Comparison of ENCODE assay signal across 11 cellular contexts in genomic region chr10:80492875-80493413, GRCh38. TPM values are rescaled to one million over a fixed set of nuclear protein-coding genes. Genes with fewer than 3 reads are reported as not detected.
A peak's percentile ranks its signal among the peaks of the same experiment; 100 is the strongest.
DNase-seq lines count a peak whose midpoint lies in the region; ATAC-seq lines count a peak whose summit lies in the region.
"Had no signal": no experiment of that assay in that cellular context is flagged by ENCODE, and none has a peak within 500 bp of the region (broad histone marks: within the 10 kb centered on the region; RNA-seq: fewer than 3 reads in every experiment).

No MANE protein-coding gene starts in this region.

- H3K27me3 Mint-ChIP-seq in activated CD4-positive, alpha-beta T cell treated with anti-CD3 and anti-CD28 coated beads, Interleukin-2, amount 10 ng/mL, durations not matched to agents 7 days and 5 days = no peaks in the 10 kb centered on the region
- H3K27me3 Mint-ChIP-seq in activated T-helper 1 cell treated with anti-CD3 and anti-CD28 coated beads, Interleukin-12 subunit alpha, Interleukin-12 subunit beta, Interleukin-2, Interleukin-4 antibody, amounts not matched to agents 30 ng/mL and 10 ng/mL and 1 ng/mL, durations not matched to agents 14 hours and 24 hours and 36 hours (ENCODE audit: insufficient read depth) = no peaks in the 10 kb centered on the region

- H3K9me3 ChIP-seq in SJCRH30 (replicated peaks) = peaks cover 4% of the 10 kb centered on the region; the same call in 1 of the 2 replicates

- H3K9me3 Mint-ChIP-seq in activated CD4-positive, alpha-beta T cell treated with anti-CD3 and anti-CD28 coated beads, Interleukin-2, amount 10 ng/mL, durations not matched to agents 7 days and 5 days = peaks cover 5% of the 10 kb centered on the region
- H3K9me3 Mint-ChIP-seq in activated T-helper 1 cell treated with anti-CD3 and anti-CD28 coated beads, Interleukin-12 subunit alpha, Interleukin-12 subunit beta, Interleukin-2, Interleukin-4 antibody, amounts not matched to agents 30 ng/mL and 10 ng/mL and 1 ng/mL, durations not matched to agents 14 hours and 24 hours and 36 hours = peaks cover 10% of the 10 kb centered on the region
- H3K9me3 Mint-ChIP-seq in stimulated activated effector memory CD8-positive, alpha-beta T cell treated with anti-CD3 and anti-CD28 coated beads, Interleukin-12 subunit alpha, Interleukin-12 subunit beta, amount 100 ng/mL, for 72 hours = peaks cover 5% of the 10 kb centered on the region

- peaks cover 43% of the 10 kb centered on the region for H3K36me3 ChIP-seq in SJCRH30

- no peaks in the 10 kb centered on the region for H3K27me3 ChIP-seq in SJCRH30

- peak; percentile 29 for ATAC-seq in HG02852 (IDR thresholded peaks at IDR 0.05; ENCODE audit: unreplicated experiment)
- no peak for ATAC-seq in stimulated activated effector memory CD8-positive, alpha-beta T cell treated with anti-CD3 and anti-CD28 coated beads, Interleukin-12 subunit alpha, Interleukin-12 subunit beta, amount 100 ng/mL, for 72 hours

- no peak for DNase-seq in activated CD4-positive, alpha-beta T cell treated with anti-CD3 and anti-CD28 coated beads, Interleukin-2, amount 10 ng/mL, durations not matched to agents 7 days and 5 days
- DNase-seq in activated CD4-positive, alpha-beta T cell treated with anti-CD3 and anti-CD28 coated beads, Interleukin-2, amount 50 U/mL, for 4 hours = no peak
- no peak for DNase-seq in activated T-helper 1 cell treated with anti-CD3 and anti-CD28 coated beads, Interleukin-12 subunit alpha, Interleukin-12 subunit beta, Interleukin-2, Interleukin-4 antibody, amounts not matched to agents 30 ng/mL and 10 ng/mL and 1 ng/mL, durations not matched to agents 14 hours and 24 hours and 36 hours (ENCODE audit: low spot score)
- DNase-seq in stimulated activated effector memory CD8-positive, alpha-beta T cell treated with anti-CD3 and anti-CD28 coated beads, Interleukin-12 subunit alpha, Interleukin-12 subunit beta, amount 100 ng/mL, for 72 hours (ENCODE audit: low spot score in 2 of 2) = no peak
- no peak for DNase-seq in SHP77 treated with DMSO at 0.1 percent for 48 hours (lab: John Stamatoyannopoulos, UW)
- no peak for DNase-seq in SJCRH30
- DNase-seq in activated gamma-delta T cell (lab: John Stamatoyannopoulos, UW) = no peak
- DNase-seq: mesendoderm, NCI-H2081, WERI-Rb-1 had no signal

- intact Hi-C loops in activated T-helper 1 cell treated with anti-CD3 and anti-CD28 coated beads, Interleukin-12 subunit alpha, Interleukin-12 subunit beta, Interleukin-2, Interleukin-4 antibody, amounts not matched to agents 30 ng/mL and 10 ng/mL and 1 ng/mL, durations not matched to agents 14 hours and 24 hours and 36 hours (cut with micrococcal nuclease) = loop anchor here (1.0 to 10.0 kb wide), 4 partner anchors 8 to 288 kb away; partner anchors contain the start of gene ANXA11

- POLR2A ChIA-PET in activated CD4-positive, alpha-beta T cell treated with anti-CD3 and anti-CD28 coated beads, Interleukin-2, amount 10 ng/mL, durations not matched to agents 7 days and 5 days (lab: Charles Lee) = no interaction called here

- CTCF ChIA-PET in activated CD4-positive, alpha-beta T cell treated with anti-CD3 and anti-CD28 coated beads, Interleukin-2, amount 10 ng/mL, durations not matched to agents 7 days and 5 days (lab: Charles Lee) = interaction anchor here (0.6 to 1.9 kb wide), 9 partner anchors 9 to 32 kb away, joined by 3 to 9 read pairs (median 3); no protein-coding TSS in a partner anchor

- H3K4me1 ChIP-seq in SJCRH30 = no peaks in the 10 kb centered on the region; the same call in 1 of the 2 replicates

- H3K27ac Mint-ChIP-seq in activated CD4-positive, alpha-beta T cell treated with anti-CD3 and anti-CD28 coated beads, Interleukin-2, amount 10 ng/mL, durations not matched to agents 7 days and 5 days = peak overlapping the region; percentile 78
- peak overlapping the region; percentile 94 for H3K27ac Mint-ChIP-seq in activated T-helper 1 cell treated with anti-CD3 and anti-CD28 coated beads, Interleukin-12 subunit alpha, Interleukin-12 subunit beta, Interleukin-2, Interleukin-4 antibody, amounts not matched to agents 30 ng/mL and 10 ng/mL and 1 ng/mL, durations not matched to agents 14 hours and 24 hours and 36 hours
- H3K27ac Mint-ChIP-seq in stimulated activated effector memory CD8-positive, alpha-beta T cell treated with anti-CD3 and anti-CD28 coated beads, Interleukin-12 subunit alpha, Interleukin-12 subunit beta, amount 100 ng/mL, for 72 hours = peak overlapping the region; percentile 39

- no peak overlapping the region for H3K4me3 ChIP-seq in SJCRH30

- H3K4me3 Mint-ChIP-seq in activated CD4-positive, alpha-beta T cell treated with anti-CD3 and anti-CD28 coated beads, Interleukin-2, amount 10 ng/mL, durations not matched to agents 7 days and 5 days = peak overlapping the region; percentile 3
- H3K4me3 Mint-ChIP-seq in activated T-helper 1 cell treated with anti-CD3 and anti-CD28 coated beads, Interleukin-12 subunit alpha, Interleukin-12 subunit beta, Interleukin-2, Interleukin-4 antibody, amounts not matched to agents 30 ng/mL and 10 ng/mL and 1 ng/mL, durations not matched to agents 14 hours and 24 hours and 36 hours = peak overlapping the region; percentile 70
- peak overlapping the region; percentile 20 for H3K4me3 Mint-ChIP-seq in stimulated activated effector memory CD8-positive, alpha-beta T cell treated with anti-CD3 and anti-CD28 coated beads, Interleukin-12 subunit alpha, Interleukin-12 subunit beta, amount 100 ng/mL, for 72 hours

- peaks cover 100% of the 10 kb centered on the region for H3K4me1 Mint-ChIP-seq in activated CD4-positive, alpha-beta T cell treated with anti-CD3 and anti-CD28 coated beads, Interleukin-2, amount 10 ng/mL, durations not matched to agents 7 days and 5 days
- peaks cover 94% of the 10 kb centered on the region for H3K4me1 Mint-ChIP-seq in activated T-helper 1 cell treated with anti-CD3 and anti-CD28 coated beads, Interleukin-12 subunit alpha, Interleukin-12 subunit beta, Interleukin-2, Interleukin-4 antibody, amounts not matched to agents 30 ng/mL and 10 ng/mL and 1 ng/mL, durations not matched to agents 14 hours and 24 hours and 36 hours (ENCODE audit: low read depth)
- peaks cover 90% of the 10 kb centered on the region for H3K4me1 Mint-ChIP-seq in stimulated activated effector memory CD8-positive, alpha-beta T cell treated with anti-CD3 and anti-CD28 coated beads, Interleukin-12 subunit alpha, Interleukin-12 subunit beta, amount 100 ng/mL, for 72 hours

- H3K36me3 Mint-ChIP-seq in activated CD4-positive, alpha-beta T cell treated with anti-CD3 and anti-CD28 coated beads, Interleukin-2, amount 10 ng/mL, durations not matched to agents 7 days and 5 days (ENCODE audit: low read depth) = peaks cover 93% of the 10 kb centered on the region
- peaks cover 52% of the 10 kb centered on the region for H3K36me3 Mint-ChIP-seq in activated T-helper 1 cell treated with anti-CD3 and anti-CD28 coated beads, Interleukin-12 subunit alpha, Interleukin-12 subunit beta, Interleukin-2, Interleukin-4 antibody, amounts not matched to agents 30 ng/mL and 10 ng/mL and 1 ng/mL, durations not matched to agents 14 hours and 24 hours and 36 hours (ENCODE audit: low read depth)
- H3K36me3 Mint-ChIP-seq in stimulated activated effector memory CD8-positive, alpha-beta T cell treated with anti-CD3 and anti-CD28 coated beads, Interleukin-12 subunit alpha, Interleukin-12 subunit beta, amount 100 ng/mL, for 72 hours = peaks cover 68% of the 10 kb centered on the region

- no peak overlapping the region for H3K27ac ChIP-seq in SJCRH30
- H3K27ac ChIP-seq: WERI-Rb-1 had no signal

RNA-seq across cellular contexts. Expression of gene TSPAN14, which starts 38.8 kb away (rescaled TPM):
- total RNA-seq in activated CD4-positive, alpha-beta T cell treated with anti-CD3 and anti-CD28 coated beads, Interleukin-2, amount 10 ng/mL, durations not matched to agents 7 days and 5 days = 100 to 1,000 TPM; 127 to 143 TPM
- total RNA-seq in activated T-helper 1 cell treated with anti-CD3 and anti-CD28 coated beads, Interleukin-12 subunit alpha, Interleukin-12 subunit beta, Interleukin-2, Interleukin-4 antibody, amounts not matched to agents 30 ng/mL and 10 ng/mL and 1 ng/mL, durations not matched to agents 14 hours and 24 hours and 36 hours = 75.4 and 81.9 TPM in 2 replicates
- 37.7 and 40.4 TPM in 2 replicates for total RNA-seq in SJCRH30 (2014; rRNA removed; shearing (Covaris generic))

RNA-seq across cellular contexts. Expression of gene SH2D4B, which starts 44.8 kb away (rescaled TPM):
- total RNA-seq in activated CD4-positive, alpha-beta T cell treated with anti-CD3 and anti-CD28 coated beads, Interleukin-2, amount 10 ng/mL, durations not matched to agents 7 days and 5 days = under 1 TPM; 0.07 to 0.10 TPM
- total RNA-seq in activated T-helper 1 cell treated with anti-CD3 and anti-CD28 coated beads, Interleukin-12 subunit alpha, Interleukin-12 subunit beta, Interleukin-2, Interleukin-4 antibody, amounts not matched to agents 30 ng/mL and 10 ng/mL and 1 ng/mL, durations not matched to agents 14 hours and 24 hours and 36 hours = 0.18 and 0.20 TPM in 2 replicates
- not detected in 2 replicates for total RNA-seq in SJCRH30 (2014; rRNA removed; shearing (Covaris generic))

Comparison
In these comparisons a context has a peak if more than half of its experiments do, and no peak if none do; other contexts are left out.
1. H3K27ac Mint-ChIP-seq: peak in every context shown above with its lines; median percentile 94 in activated T-helper 1 cell treated with anti-CD3 and anti-CD28 coated beads, Interleukin-12 subunit alpha, Interleukin-12 subunit beta, Interleukin-2, Interleukin-4 antibody, amounts not matched to agents 30 ng/mL and 10 ng/mL and 1 ng/mL, durations not matched to agents 14 hours and 24 hours and 36 hours; 78 in activated CD4-positive, alpha-beta T cell treated with anti-CD3 and anti-CD28 coated beads, Interleukin-2, amount 10 ng/mL, durations not matched to agents 7 days and 5 days; 39 in stimulated activated effector memory CD8-positive, alpha-beta T cell treated with anti-CD3 and anti-CD28 coated beads, Interleukin-12 subunit alpha, Interleukin-12 subunit beta, amount 100 ng/mL, for 72 hours.
2. H3K4me3 Mint-ChIP-seq: peak in every context shown above with its lines; median percentile 70 in activated T-helper 1 cell treated with anti-CD3 and anti-CD28 coated beads, Interleukin-12 subunit alpha, Interleukin-12 subunit beta, Interleukin-2, Interleukin-4 antibody, amounts not matched to agents 30 ng/mL and 10 ng/mL and 1 ng/mL, durations not matched to agents 14 hours and 24 hours and 36 hours; 20 in stimulated activated effector memory CD8-positive, alpha-beta T cell treated with anti-CD3 and anti-CD28 coated beads, Interleukin-12 subunit alpha, Interleukin-12 subunit beta, amount 100 ng/mL, for 72 hours; 3 in activated CD4-positive, alpha-beta T cell treated with anti-CD3 and anti-CD28 coated beads, Interleukin-2, amount 10 ng/mL, durations not matched to agents 7 days and 5 days.